1 cellular context compared by ENCODE assay signal in genomic region chr2:219172231-219173154, GRCh38.
TF ChIP-seq lines count a peak whose summit lies in the region.

No MANE protein-coding gene starts in this region.

TF ChIP-seq in IMR-90, 13 proteins besides CTCF, POLR2A, EP300 and RAD21:
- no peak for TF ChIP-seq ELK1 (IDR thresholded peaks at IDR 0.05; ENCODE audit: borderline replicate concordance, low read depth, low read length)
- TF ChIP-seq MAZ (IDR thresholded peaks at IDR 0.05; ENCODE audit: borderline replicate concordance, low read depth, low read length), result no peak
- no peak for TF ChIP-seq BHLHE40 (IDR thresholded peaks at IDR 0.05; ENCODE audit: low read depth, low read length)
- no peak for TF ChIP-seq SMC3 (IDR thresholded peaks at IDR 0.05; ENCODE audit: low read depth, low read length)
- TF ChIP-seq CHD1 (IDR thresholded peaks at IDR 0.05; ENCODE audit: low read depth, low read length), result no peak
- no peak for TF ChIP-seq NFE2L2 (IDR thresholded peaks at IDR 0.05; ENCODE audit: low read depth, low read length)
- TF ChIP-seq MXI1 (IDR thresholded peaks at IDR 0.05; ENCODE audit: borderline replicate concordance, low read depth, low read length), result no peak
- no peak for TF ChIP-seq FOS (IDR thresholded peaks at IDR 0.05; ENCODE audit: low read depth, low read length)
- no peak for TF ChIP-seq RCOR1 (IDR thresholded peaks at IDR 0.05; ENCODE audit: insufficient replicate concordance, low read length)
- no peak for TF ChIP-seq CEBPB (IDR thresholded peaks at IDR 0.05; ENCODE audit: low read depth, low read length)
- TF ChIP-seq RFX5 (IDR thresholded peaks at IDR 0.05; ENCODE audit: low read depth, low read length), result no peak
